ENCODE assay signal across 14 cellular contexts in genomic region chr2:144479138-144479537, GRCh38. TPM values are rescaled to one million over a fixed set of nuclear protein-coding genes. Genes with fewer than 3 reads are reported as not detected.
DNase-seq lines count a peak whose midpoint lies in the region; ATAC-seq and TF ChIP-seq lines count a peak whose summit lies in the region.
"Had no signal": no experiment of that assay in that cellular context is flagged by ENCODE, and none has a peak within 500 bp of the region (broad histone marks: within the 10 kb centered on the region; RNA-seq: fewer than 3 reads in every experiment).

No MANE protein-coding gene starts in this region.

- H3K36me3 ChIP-seq in breast epithelium (no peaks in the 10 kb centered on the region), left lung (peaks cover 0 to 12% of the 10 kb centered on the region in 2 donors), aorta (ENCODE audit: control insufficient read depth in 1 of 2, insufficient read depth in 2 of 2, low read length in 1 of 2) (no peaks in the 10 kb centered on the region)
- H3K36me3 ChIP-seq: prostate gland had no signal

- no peak for ATAC-seq in effector memory CD8-positive, alpha-beta T cell (replicated peaks)
- ATAC-seq in left lung (no peak), aorta (ENCODE audit: low FRiP score) (no peak)

- H3K27ac ChIP-seq in breast epithelium: peak overlapping the region in 1 of 2 donors; percentile 48
- H3K27ac ChIP-seq in left lung: peak overlapping the region; percentile 16 to 46
- peak overlapping the region; percentile 67 to 69 for H3K27ac ChIP-seq in aorta (ENCODE audit: low read depth in 1 of 2, low read length in 2 of 2)
- H3K27ac ChIP-seq: prostate gland had no signal

- H3K4me3 ChIP-seq in breast epithelium (no peak overlapping the region), left lung (no peak overlapping the region), aorta (ENCODE audit: low read length in 2 of 2) (no peak overlapping the region)
- H3K4me3 ChIP-seq: prostate gland had no signal

- CTCF ChIA-PET in MCF 10A (lab: Yijun Ruan, JAX): no interaction called here

- no peaks in the 10 kb centered on the region for H3K27me3 ChIP-seq in breast epithelium
- H3K27me3 ChIP-seq in left lung: no peaks in the 10 kb centered on the region
- H3K27me3 ChIP-seq in aorta (ENCODE audit: control insufficient read depth in 1 of 2, insufficient read depth in 2 of 2, low read length in 1 of 2): no peaks in the 10 kb centered on the region
- H3K27me3 ChIP-seq: brain microvascular endothelial cell had no signal

- intact Hi-C loops in MCF 10A (cut with micrococcal nuclease): no loop called here
- intact Hi-C loops in breast epithelium (cut with DNase I; ENCODE audit: low total_unique reads): no loop called here
- intact Hi-C loops in left lung (cut with DNase I): no loop called here
- intact Hi-C loops in aorta (cut with DNase I): no loop called here

- no TSS peak for BruUV-seq in MCF 10A (replicated peaks; lab: Mats Ljungman, UMichigan)

- no peak for TF ChIP-seq POLR2A in breast epithelium (IDR thresholded peaks at IDR 0.05)

- peak; percentile 10 for DNase-seq in MCF 10A (ENCODE audit: unreplicated experiment)
- DNase-seq in breast epithelium (ENCODE audit: low spot score in 2 of 2): no peak
- DNase-seq in effector memory CD8-positive, alpha-beta T cell: no peak
- DNase-seq in left lung: peak in 1 of 2 donors; percentile 46
- no peak for DNase-seq in aorta
- no peak for DNase-seq in effector CD8-positive, alpha-beta T cell (lab: John Stamatoyannopoulos, UW)
- DNase-seq in NCI-H748 treated with DMSO at 0.1 percent for 48 hours (lab: John Stamatoyannopoulos, UW): no peak
- DNase-seq in GM20000 (ENCODE audit: low spot score): no peak
- DNase-seq: activated CD4-positive, alpha-beta memory T cell treated with anti-CD3 and anti-CD28 coated beads, Interleukin-2, amount 10 ng/mL, durations not matched to agents 7 days and 5 days; brain microvascular endothelial cell; GDM1; NCI-H1930 had no signal

- H3K36me3 Mint-ChIP-seq in MCF 10A (ENCODE audit: insufficient read depth, unreplicated experiment): peaks cover 5% of the 10 kb centered on the region
- peaks cover 56% of the 10 kb centered on the region for H3K36me3 Mint-ChIP-seq in effector memory CD8-positive, alpha-beta T cell (ENCODE audit: insufficient read depth)

- H3K9me3 Mint-ChIP-seq in MCF 10A (ENCODE audit: unreplicated experiment): peaks cover 12% of the 10 kb centered on the region
- H3K9me3 Mint-ChIP-seq in effector memory CD8-positive, alpha-beta T cell: no peaks in the 10 kb centered on the region
- H3K9me3 Mint-ChIP-seq: activated CD4-positive, alpha-beta memory T cell treated with anti-CD3 and anti-CD28 coated beads, Interleukin-2, amount 10 ng/mL, durations not matched to agents 7 days and 5 days had no signal

- TF ChIP-seq CTCF in MCF 10A (IDR thresholded peaks at IDR 0.05; ENCODE audit: unreplicated experiment): no peak
- no peak for TF ChIP-seq CTCF in breast epithelium (IDR thresholded peaks at IDR 0.05)
- no peak for TF ChIP-seq CTCF in left lung (IDR thresholded peaks at IDR 0.05)
- TF ChIP-seq CTCF in GM20000 (IDR thresholded peaks at IDR 0.05; ENCODE audit: extremely low read depth, missing control alignments): no peak

- no peaks in the 10 kb centered on the region for H3K4me1 ChIP-seq in breast epithelium
- H3K4me1 ChIP-seq in left lung: peaks cover 9 to 85% of the 10 kb centered on the region in 2 donors
- peaks cover 4 to 18% of the 10 kb centered on the region in 2 donors for H3K4me1 ChIP-seq in aorta (ENCODE audit: control insufficient read depth in 1 of 2, insufficient read depth in 2 of 2, low read length in 2 of 2)
- H3K4me1 ChIP-seq: prostate gland had no signal

- POLR2A ChIA-PET in MCF 10A (lab: Yijun Ruan, JAX): interaction anchor here (1.0 kb wide), 1 partner anchor 10 kb away, joined by 3 read pairs; no protein-coding TSS in a partner anchor

- H3K27me3 Mint-ChIP-seq in MCF 10A (ENCODE audit: insufficient read depth, unreplicated experiment): no peaks in the 10 kb centered on the region
- no peaks in the 10 kb centered on the region for H3K27me3 Mint-ChIP-seq in effector memory CD8-positive, alpha-beta T cell
- H3K27me3 Mint-ChIP-seq: activated CD4-positive, alpha-beta memory T cell treated with anti-CD3 and anti-CD28 coated beads, Interleukin-2, amount 10 ng/mL, durations not matched to agents 7 days and 5 days had no signal

- no peak overlapping the region for H3K4me3 Mint-ChIP-seq in MCF 10A (ENCODE audit: unreplicated experiment)
- H3K4me3 Mint-ChIP-seq in effector memory CD8-positive, alpha-beta T cell: peak overlapping the region in 1 of 2 donors; percentile 69
- H3K4me3 Mint-ChIP-seq: activated CD4-positive, alpha-beta memory T cell treated with anti-CD3 and anti-CD28 coated beads, Interleukin-2, amount 10 ng/mL, durations not matched to agents 7 days and 5 days had no signal

- H3K4me1 Mint-ChIP-seq in MCF 10A (ENCODE audit: insufficient read depth, unreplicated experiment): peaks cover 34% of the 10 kb centered on the region
- peaks cover 13 to 67% of the 10 kb centered on the region in 2 donors for H3K4me1 Mint-ChIP-seq in effector memory CD8-positive, alpha-beta T cell (ENCODE audit: low read depth in 2 of 2)

- H3K27ac Mint-ChIP-seq in MCF 10A (ENCODE audit: low read depth, unreplicated experiment): no peak overlapping the region
- peak overlapping the region; percentile 19 to 92 for H3K27ac Mint-ChIP-seq in effector memory CD8-positive, alpha-beta T cell
- H3K27ac Mint-ChIP-seq: activated CD4-positive, alpha-beta memory T cell treated with anti-CD3 and anti-CD28 coated beads, Interleukin-2, amount 10 ng/mL, durations not matched to agents 7 days and 5 days had no signal

- WGBS in aorta, 2 donors: 21 to 30% methylated on average over 4 of the region's 4 CpGs

- H3K9me3 ChIP-seq in breast epithelium (no peaks in the 10 kb centered on the region), left lung (no peaks in the 10 kb centered on the region), aorta (ENCODE audit: control insufficient read depth, low read length) (no peaks in the 10 kb centered on the region)
- H3K9me3 ChIP-seq: prostate gland had no signal

RNA-seq across cellular contexts. Expression of gene ZEB2, which starts 40.8 kb away (rescaled TPM):
- 28.2 and 39.9 TPM in 2 replicates for total RNA-seq in MCF 10A (2022)
- total RNA-seq in breast epithelium: 100 to 1,000 TPM in 1 of 3 donors, 10 to 100 TPM in 2; 53.7 to 225 (median 83.2) TPM
- total RNA-seq in left lung: 100 to 1,000 TPM; 141 to 272 TPM
- 100 to 1,000 TPM; 174 to 301 TPM for total RNA-seq in aorta
- polyA plus RNA-seq in aorta: 10 to 100 TPM; 38.7 to 67.6 TPM
- total RNA-seq: HT-29 had no signal
